8 cellular contexts compared by ENCODE assay signal in genomic region chr1:41515131-41515678, GRCh38.
DNase-seq lines count a peak whose midpoint lies in the region.

No MANE protein-coding gene starts in this region.

- peak; percentile 87 for DNase-seq in Ammon's horn (ENCODE audit: low spot score)
- DNase-seq in NCI-H2196 (lab: John Stamatoyannopoulos, UW; ENCODE audit: unreplicated experiment): peak; percentile 77
- DNase-seq in midbrain (lab: John Stamatoyannopoulos, UW): peak; percentile 87
- DNase-seq in kidney glomerular epithelial cell (lab: John Stamatoyannopoulos, UW): no peak
- no peak for DNase-seq in activated CD4-positive, alpha-beta T cell treated with anti-CD3 and anti-CD28 coated beads, Interleukin-2, amount 50 U/mL, for 4 hours
- DNase-seq in Kasumi-1 (lab: John Stamatoyannopoulos, UW): no peak
- no peak for DNase-seq in activated effector memory CD4-positive, alpha-beta T cell treated with Interleukin-2 at 50 U/mL for 16 hours

- H3K27ac ChIP-seq in cingulate gyrus (ENCODE audit: low read depth, low read length): peak overlapping the region; percentile 69

Comparison
In these comparisons a context has a peak if more than half of its experiments do, and no peak if none do; other contexts are left out.
1. DNase-seq: peak in Ammon's horn (single experiment), NCI-H2196 (single experiment) and midbrain (single experiment); none in kidney glomerular epithelial cell (single experiment), activated CD4-positive, alpha-beta T cell treated with anti-CD3 and anti-CD28 coated beads, Interleukin-2, amount 50 U/mL, for 4 hours (0 of 2), Kasumi-1 (0 of 2) and activated effector memory CD4-positive, alpha-beta T cell treated with Interleukin-2 at 50 U/mL for 16 hours (single experiment).